In the genomic region with DNA sequence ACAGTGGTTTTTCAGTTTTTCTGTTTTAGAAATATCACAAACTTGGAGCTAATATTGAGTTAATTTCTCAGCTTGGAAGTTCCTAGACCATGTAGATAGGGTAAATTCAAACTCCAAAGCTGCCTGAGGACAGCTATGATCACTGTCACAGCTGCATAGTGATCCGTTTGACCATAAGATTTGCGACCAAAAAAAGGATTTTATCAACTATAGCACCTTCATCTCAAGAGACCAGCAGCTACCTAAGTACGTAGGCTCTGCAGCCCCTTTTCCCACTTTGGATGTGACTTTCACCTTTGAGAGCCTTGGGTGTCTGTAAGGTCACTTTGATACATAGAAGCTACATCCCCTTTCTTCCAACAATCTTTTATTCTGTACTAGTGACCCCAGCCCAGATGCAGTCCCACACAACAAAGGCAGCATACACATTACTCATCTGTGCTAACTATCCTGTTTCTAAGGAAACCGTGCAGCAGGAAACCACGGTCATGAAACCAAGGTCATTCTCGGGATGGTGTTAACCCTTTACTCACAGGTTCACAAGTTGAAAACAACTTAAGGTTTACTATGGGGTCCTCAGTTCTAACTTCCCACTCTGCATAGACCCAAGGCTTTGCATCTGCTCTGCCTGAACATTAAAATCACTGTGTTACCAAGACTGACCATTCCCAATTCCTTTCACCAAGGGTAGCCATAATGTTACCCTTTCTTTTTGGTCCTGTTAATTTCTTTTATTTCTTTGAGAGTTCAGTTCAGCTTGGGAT, we compare ENCODE assay signal across 1 cellular context.
TF ChIP-seq lines count a peak whose summit lies in the region.

No MANE protein-coding gene starts in this region.

TF ChIP-seq in neural cell, 6 proteins besides CTCF, POLR2A, EP300 and RAD21 (continued from another document):
- TF ChIP-seq, protein P1, sequence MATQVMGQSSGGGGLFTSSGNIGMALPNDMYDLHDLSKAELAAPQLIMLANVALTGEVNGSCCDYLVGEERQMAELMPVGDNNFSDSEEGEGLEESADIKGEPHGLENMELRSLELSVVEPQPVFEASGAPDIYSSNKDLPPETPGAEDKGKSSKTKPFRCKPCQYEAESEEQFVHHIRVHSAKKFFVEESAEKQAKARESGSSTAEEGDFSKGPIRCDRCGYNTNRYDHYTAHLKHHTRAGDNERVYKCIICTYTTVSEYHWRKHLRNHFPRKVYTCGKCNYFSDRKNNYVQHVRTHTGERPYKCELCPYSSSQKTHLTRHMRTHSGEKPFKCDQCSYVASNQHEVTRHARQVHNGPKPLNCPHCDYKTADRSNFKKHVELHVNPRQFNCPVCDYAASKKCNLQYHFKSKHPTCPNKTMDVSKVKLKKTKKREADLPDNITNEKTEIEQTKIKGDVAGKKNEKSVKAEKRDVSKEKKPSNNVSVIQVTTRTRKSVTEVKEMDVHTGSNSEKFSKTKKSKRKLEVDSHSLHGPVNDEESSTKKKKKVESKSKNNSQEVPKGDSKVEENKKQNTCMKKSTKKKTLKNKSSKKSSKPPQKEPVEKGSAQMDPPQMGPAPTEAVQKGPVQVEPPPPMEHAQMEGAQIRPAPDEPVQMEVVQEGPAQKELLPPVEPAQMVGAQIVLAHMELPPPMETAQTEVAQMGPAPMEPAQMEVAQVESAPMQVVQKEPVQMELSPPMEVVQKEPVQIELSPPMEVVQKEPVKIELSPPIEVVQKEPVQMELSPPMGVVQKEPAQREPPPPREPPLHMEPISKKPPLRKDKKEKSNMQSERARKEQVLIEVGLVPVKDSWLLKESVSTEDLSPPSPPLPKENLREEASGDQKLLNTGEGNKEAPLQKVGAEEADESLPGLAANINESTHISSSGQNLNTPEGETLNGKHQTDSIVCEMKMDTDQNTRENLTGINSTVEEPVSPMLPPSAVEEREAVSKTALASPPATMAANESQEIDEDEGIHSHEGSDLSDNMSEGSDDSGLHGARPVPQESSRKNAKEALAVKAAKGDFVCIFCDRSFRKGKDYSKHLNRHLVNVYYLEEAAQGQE (IDR thresholded peaks at IDR 0.05; ENCODE audit: borderline replicate concordance) = peak; percentile 46
- TF ChIP-seq EZH2 (IDR thresholded peaks at IDR 0.05; ENCODE audit: borderline replicate concordance, insufficient read depth, low read length, poor library complexity, severe bottlenecking) (no peak), SMC3 (conservative IDR thresholded peaks at IDR 0.05; ENCODE audit: poor library complexity) (no peak), TAF1 (IDR thresholded peaks at IDR 0.05; ENCODE audit: low read depth) (no peak), POLR2AphosphoS5 (IDR thresholded peaks at IDR 0.05) (peak; percentile 51)
